In genomic region chr6:161761966-161762365, GRCh38 we compare ENCODE assay signal across 27 cellular contexts.
"Had no signal": no experiment of that assay in that cellular context is flagged by ENCODE, and none has a peak within 500 bp of the region (broad histone marks: within the 10 kb centered on the region; RNA-seq: fewer than 3 reads in every experiment).

No MANE protein-coding gene starts in this region.

- H2AFZ ChIP-seq: neural progenitor cell, parathyroid adenoma had no signal

- H3K27me3 ChIP-seq: neural progenitor cell, ovary, right lobe of liver, sigmoid colon, stomach, tibial artery, transverse colon, upper lobe of right lung, uterus had no signal

- H3K9ac ChIP-seq: neural progenitor cell, parathyroid adenoma had no signal

- H3K27me3 Mint-ChIP-seq: naive thymus-derived CD8-positive, alpha-beta T cell; stimulated activated naive B cell treated with anti-CD40 and anti-IgM and Interleukin-4, amounts not matched to agents 10 μg/mL and 1 μg/mL and 100 μg/mL, for 72 hours; stimulated activated naive CD8-positive, alpha-beta T cell treated with anti-CD3 and anti-CD28 coated beads, Interleukin-15, Interleukin-2, amounts not matched to agents 100 ng/mL and 50 ng/mL, for 24 hours; type B pancreatic cell had no signal

- H3K4me3 Mint-ChIP-seq: naive thymus-derived CD8-positive, alpha-beta T cell; natural killer cell treated with Interleukin-12 subunit alpha and Interleukin-12 subunit beta and Interleukin-15 and Interleukin-18, amount 100 ng/mL, for 72 hours; neural progenitor cell; stimulated activated effector memory CD8-positive, alpha-beta T cell treated with anti-CD3 and anti-CD28 coated beads, Interleukin-12 subunit alpha, Interleukin-12 subunit beta, amount 100 ng/mL, for 72 hours; stimulated activated naive B cell treated with anti-CD40 and anti-IgM and Interleukin-4, amounts not matched to agents 10 μg/mL and 1 μg/mL and 100 μg/mL, for 72 hours; stimulated activated naive CD8-positive, alpha-beta T cell treated with anti-CD3 and anti-CD28 coated beads, Interleukin-15, Interleukin-2, amounts not matched to agents 100 ng/mL and 50 ng/mL, for 24 hours; type B pancreatic cell had no signal

- H3K36me3 Mint-ChIP-seq: natural killer cell treated with Interleukin-12 subunit alpha and Interleukin-12 subunit beta and Interleukin-15 and Interleukin-18, amount 100 ng/mL, for 72 hours; stimulated activated effector memory CD8-positive, alpha-beta T cell treated with anti-CD3 and anti-CD28 coated beads, Interleukin-12 subunit alpha, Interleukin-12 subunit beta, amount 100 ng/mL, for 72 hours; stimulated activated naive B cell treated with anti-CD40 and anti-IgM and Interleukin-4, amounts not matched to agents 10 μg/mL and 1 μg/mL and 100 μg/mL, for 72 hours; type B pancreatic cell had no signal

- FAIRE-seq: small intestine had no signal

- H3K27ac ChIP-seq: neural progenitor cell, ovary, parathyroid adenoma, psoas muscle, right lobe of liver, sigmoid colon, stomach, tibial artery, transverse colon, upper lobe of right lung, uterus had no signal

- H3K27ac Mint-ChIP-seq: natural killer cell treated with Interleukin-12 subunit alpha and Interleukin-12 subunit beta and Interleukin-15 and Interleukin-18, amount 100 ng/mL, for 72 hours; neural progenitor cell; progenitor cell of endocrine pancreas; stimulated activated effector memory CD8-positive, alpha-beta T cell treated with anti-CD3 and anti-CD28 coated beads, Interleukin-12 subunit alpha, Interleukin-12 subunit beta, amount 100 ng/mL, for 72 hours; stimulated activated naive B cell treated with anti-CD40 and anti-IgM and Interleukin-4, amounts not matched to agents 10 μg/mL and 1 μg/mL and 100 μg/mL, for 72 hours; stimulated activated naive CD8-positive, alpha-beta T cell treated with anti-CD3 and anti-CD28 coated beads, Interleukin-15, Interleukin-2, amounts not matched to agents 100 ng/mL and 50 ng/mL, for 24 hours; type B pancreatic cell had no signal

- H3K9me3 ChIP-seq: ovary, psoas muscle, right lobe of liver, sigmoid colon, stomach, tibial artery, transverse colon, upper lobe of right lung, uterus had no signal

- H3K4me1 ChIP-seq: neural progenitor cell, parathyroid adenoma, psoas muscle, right lobe of liver, sigmoid colon, stomach, tibial artery, transverse colon, upper lobe of right lung, uterus had no signal

- H3K4me1 Mint-ChIP-seq: naive thymus-derived CD8-positive, alpha-beta T cell; neural progenitor cell; stimulated activated effector memory CD8-positive, alpha-beta T cell treated with anti-CD3 and anti-CD28 coated beads, Interleukin-12 subunit alpha, Interleukin-12 subunit beta, amount 100 ng/mL, for 72 hours; stimulated activated naive B cell treated with anti-CD40 and anti-IgM and Interleukin-4, amounts not matched to agents 10 μg/mL and 1 μg/mL and 100 μg/mL, for 72 hours had no signal

- DNase-seq: naive thymus-derived CD8-positive, alpha-beta T cell; occipital lobe; ovary; posterior cingulate gyrus; psoas muscle; right cardiac atrium; right lobe of liver; sigmoid colon; small intestine; stimulated activated CD4-positive, alpha-beta T cell treated with anti-CD3 and anti-CD28 coated beads, Interleukin-15, amount 100 ng/mL, for 24 hours; stimulated activated CD4-positive, alpha-beta T cell treated with anti-CD3 and anti-CD28 coated beads, Interleukin-2, amount 100 ng/mL, for 24 hours; stimulated activated CD4-positive, alpha-beta T cell treated with anti-CD3 and anti-CD28 coated beads, Interleukin-2, amount 100 ng/mL, for 48 hours; stimulated activated CD4-positive, alpha-beta T cell treated with anti-CD3 and anti-CD28 coated beads, Interleukin-4, amount 100 ng/mL, for 24 hours; stimulated activated naive B cell treated with anti-CD40 and anti-IgM and Interleukin-4, amounts not matched to agents 10 μg/mL and 1 μg/mL and 100 μg/mL, for 72 hours; stimulated activated naive CD4-positive, alpha-beta T cell treated with Interleukin-2 at 50 U/mL for 16 hours; stomach; tibial artery; transverse colon; upper lobe of right lung; uterus had no signal

- H3K79me2 ChIP-seq: parathyroid adenoma had no signal

- H3K36me3 ChIP-seq: neural progenitor cell, ovary, right lobe of liver, sigmoid colon, stomach, tibial artery, transverse colon, upper lobe of right lung, uterus had no signal

- H3K9me3 Mint-ChIP-seq: natural killer cell treated with Interleukin-12 subunit alpha and Interleukin-12 subunit beta and Interleukin-15 and Interleukin-18, amount 100 ng/mL, for 72 hours; stimulated activated effector memory CD8-positive, alpha-beta T cell treated with anti-CD3 and anti-CD28 coated beads, Interleukin-12 subunit alpha, Interleukin-12 subunit beta, amount 100 ng/mL, for 72 hours; stimulated activated naive CD8-positive, alpha-beta T cell treated with anti-CD3 and anti-CD28 coated beads, Interleukin-15, Interleukin-2, amounts not matched to agents 100 ng/mL and 50 ng/mL, for 24 hours; type B pancreatic cell had no signal

- H3K4me3 ChIP-seq: neural progenitor cell, ovary, psoas muscle, right lobe of liver, sigmoid colon, stomach, tibial artery, transverse colon, upper lobe of right lung, uterus had no signal

- H3K4me2 ChIP-seq: neural progenitor cell had no signal
